In genomic region chr12:6891637-6892036, GRCh38 we compare ENCODE assay signal across 1 cellular context.
TF ChIP-seq lines count a peak whose summit lies in the region.

No MANE protein-coding gene starts in this region.

TF ChIP-seq in HepG2, 621 proteins besides CTCF, POLR2A, EP300 and RAD21 (continues in another document):
- TF ChIP-seq SMAD1 (CRISPR knock-in tag; IDR thresholded peaks at IDR 0.05; ENCODE audit: borderline replicate concordance, low read depth) (no peak), MEIS1 (CRISPR knock-in tag; IDR thresholded peaks at IDR 0.05; ENCODE audit: borderline replicate concordance) (no peak), ZNF350 (CRISPR knock-in tag; IDR thresholded peaks at IDR 0.05; ENCODE audit: borderline replicate concordance, low read depth) (0 out of 2 replicates have a peak, but pooled peaks have one; percentile 7), SYNCRIP (IDR thresholded peaks at IDR 0.05; ENCODE audit: insufficient read depth, low read depth, low read length) (no peak), DMAP1 (CRISPR knock-in tag; IDR thresholded peaks at IDR 0.05) (no peak), ZNF274 (CRISPR knock-in tag; IDR thresholded peaks at IDR 0.05) (no peak), ZFX (CRISPR knock-in tag; IDR thresholded peaks at IDR 0.05; ENCODE audit: low read depth) (no peak), ZNF34 (CRISPR knock-in tag; IDR thresholded peaks at IDR 0.05; ENCODE audit: borderline replicate concordance) (no peak), IRF9 (CRISPR knock-in tag; IDR thresholded peaks at IDR 0.05; ENCODE audit: borderline replicate concordance) (no peak), POLR2AphosphoS5 (IDR thresholded peaks at IDR 0.05; ENCODE audit: low read depth, low read length) (no peak), ZNF775 (CRISPR knock-in tag; IDR thresholded peaks at IDR 0.05; ENCODE audit: borderline replicate concordance) (no peak), HOXD1 (CRISPR knock-in tag; IDR thresholded peaks at IDR 0.05) (no peak), ZNF296 (CRISPR knock-in tag; conservative IDR thresholded peaks at IDR 0.05) (no peak), DMTF1 (CRISPR knock-in tag; IDR thresholded peaks at IDR 0.05) (no peak), RERE (CRISPR knock-in tag; IDR thresholded peaks at IDR 0.05; ENCODE audit: low read depth) (no peak), MLX (CRISPR knock-in tag; IDR thresholded peaks at IDR 0.05) (no peak), HMGA1 (CRISPR knock-in tag; conservative IDR thresholded peaks at IDR 0.05) (no peak), TRIM24 (CRISPR knock-in tag; IDR thresholded peaks at IDR 0.05) (no peak), MXD3 (CRISPR knock-in tag; IDR thresholded peaks at IDR 0.05) (no peak), XRCC5 (optimal IDR thresholded peaks at IDR 0.05; ENCODE audit: low read length) (no peak), ZNF747 (CRISPR knock-in tag; IDR thresholded peaks at IDR 0.05; ENCODE audit: borderline replicate concordance) (no peak), KDM5A (IDR thresholded peaks at IDR 0.05; ENCODE audit: borderline replicate concordance, low read length) (no peak), PHF20 (CRISPR knock-in tag; IDR thresholded peaks at IDR 0.05) (no peak), FOXO1 (CRISPR knock-in tag; IDR thresholded peaks at IDR 0.05) (no peak), ZNF646 (CRISPR knock-in tag; IDR thresholded peaks at IDR 0.05) (no peak), IRX3 (CRISPR knock-in tag; IDR thresholded peaks at IDR 0.05; ENCODE audit: borderline replicate concordance, low read depth) (no peak), ZNF672 (CRISPR knock-in tag; IDR thresholded peaks at IDR 0.05) (no peak), ZBTB21 (CRISPR knock-in tag; IDR thresholded peaks at IDR 0.05) (no peak), ZNF713 (CRISPR knock-in tag; IDR thresholded peaks at IDR 0.05) (no peak), HMG20A (CRISPR knock-in tag; IDR thresholded peaks at IDR 0.05; ENCODE audit: borderline replicate concordance) (no peak), EED (CRISPR knock-in tag; IDR thresholded peaks at IDR 0.05) (no peak), TFAP4 (IDR thresholded peaks at IDR 0.05; ENCODE audit: borderline replicate concordance, low read depth) (no peak), HIVEP1 (CRISPR knock-in tag; IDR thresholded peaks at IDR 0.05) (0 out of 2 replicates have a peak, but pooled peaks have one; percentile 20), KDM2A (CRISPR knock-in tag; IDR thresholded peaks at IDR 0.05; ENCODE audit: borderline replicate concordance, low read depth) (no peak), SNAPC4 (CRISPR knock-in tag; IDR thresholded peaks at IDR 0.05) (0 out of 2 replicates have a peak, but pooled peaks have one; percentile 14)
